5 cellular contexts compared by ENCODE assay signal in genomic region chr7:96773483-96773882, GRCh38.
"Had no signal": no experiment of that assay in that cellular context is flagged by ENCODE, and none has a peak within 500 bp of the region (broad histone marks: within the 10 kb centered on the region; RNA-seq: fewer than 3 reads in every experiment).

No MANE protein-coding gene starts in this region.

- DNase-seq: H9, HCEC 1CT had no signal

- H3K27ac Mint-ChIP-seq: GM23338, H9, IgD-negative memory B cell had no signal

- H3K27ac ChIP-seq: HL-60 had no signal

- H3K4me3 ChIP-seq: GM23338 had no signal

- H2AFZ ChIP-seq: GM23338 had no signal

- H3K9me3 Mint-ChIP-seq: GM23338, H9 had no signal

- H3K4me3 Mint-ChIP-seq: GM23338, H9, IgD-negative memory B cell had no signal

- H3K4me2 ChIP-seq: GM23338 had no signal
